21 cellular contexts compared by ENCODE assay signal in genomic region chr2:61962095-61962984, GRCh38. TPM values are rescaled to one million over a fixed set of nuclear protein-coding genes. Genes with fewer than 3 reads are reported as not detected.
A peak's percentile ranks its signal among the peaks of the same experiment; 100 is the strongest.
DNase-seq lines count a peak whose midpoint lies in the region; ATAC-seq, FAIRE-seq and TF ChIP-seq lines count a peak whose summit lies in the region.
"Had no signal": no experiment of that assay in that cellular context is flagged by ENCODE, and none has a peak within 500 bp of the region (broad histone marks: within the 10 kb centered on the region; RNA-seq: fewer than 3 reads in every experiment).

No MANE protein-coding gene starts in this region.

- DNase-seq in left ventricle myocardium superior: no peak
- DNase-seq in cardiac septum (ENCODE audit: low spot score): no peak
- peak; percentile 63 for DNase-seq in colonic mucosa
- DNase-seq in urothelium cell line (ENCODE audit: low spot score): no peak
- DNase-seq in NCI-H1436 (lab: John Stamatoyannopoulos, UW): no peak
- DNase-seq in cortex of kidney (lab: John Stamatoyannopoulos, UW): no peak
- DNase-seq: activated CD8-positive, alpha-beta memory T cell treated with anti-CD3 and anti-CD28 coated beads, Interleukin-2, amount 50 U/mL, for 48 hours; activated naive CD8-positive, alpha-beta T cell treated with anti-CD3 and anti-CD28 coated beads, Interleukin-2, amount 50 U/mL, for 24 hours; brain microvascular endothelial cell; MV-4-11; NCI-H1694 treated with DMSO at 0.1 percent for 48 hours; NCI-H748 treated with DMSO at 0.1 percent for 48 hours; occipital lobe; retina; SIG-M5; stimulated activated CD8-positive, alpha-beta memory T cell treated with anti-CD3 and anti-CD28 coated beads, Interleukin-4, amount 100 ng/mL, for 48 hours had no signal

- H3K27ac ChIP-seq in colonic mucosa: peak overlapping the region; percentile 77
- H3K27ac ChIP-seq in mucosa of rectum (ENCODE audit: low read depth in 2 of 2, low read length in 2 of 2): peak overlapping the region; percentile 53 to 65
- H3K27ac ChIP-seq: A549, BLaER1, brain microvascular endothelial cell, KMS-11 had no signal

- no peak for TF ChIP-seq CTCF in colonic mucosa (IDR thresholded peaks at IDR 0.05)

- H3K4me3 ChIP-seq in colonic mucosa: no peak overlapping the region
- H3K4me3 ChIP-seq in mucosa of rectum (ENCODE audit: low read length in 2 of 2): peak overlapping the region; percentile 13 to 23
- H3K4me3 ChIP-seq: A549, BLaER1 had no signal

- peak; percentile 20 for ATAC-seq in left ventricle myocardium superior
- ATAC-seq in HG02938 (IDR thresholded peaks at IDR 0.05; ENCODE audit: unreplicated experiment): no peak
- ATAC-seq: A549; activated naive CD8-positive, alpha-beta T cell treated with anti-CD3 and anti-CD28 coated beads, Interleukin-2, amount 50 U/mL, for 24 hours had no signal

- H3K4me1 ChIP-seq in colonic mucosa (peaks cover 3% of the 10 kb centered on the region), mucosa of rectum (ENCODE audit: control insufficient read depth in 2 of 2, insufficient read depth in 2 of 2, low read length in 2 of 2) (peaks cover 6 to 18% of the 10 kb centered on the region in 2 donors)

- intact Hi-C loops in left ventricle myocardium superior (cut with micrococcal nuclease) (no loop called here), cardiac septum (cut with DNase I) (no loop called here), colonic mucosa (cut with DNase I) (no loop called here)

- H3K36me3 ChIP-seq in colonic mucosa (no peaks in the 10 kb centered on the region), mucosa of rectum (ENCODE audit: control insufficient read depth in 2 of 2, insufficient read depth in 2 of 2, low read length in 2 of 2) (no peaks in the 10 kb centered on the region)
- H3K36me3 ChIP-seq: BLaER1, brain microvascular endothelial cell had no signal

- H3K9ac ChIP-seq in colonic mucosa (ENCODE audit: low read depth in 2 of 2, low read length in 2 of 2): peak overlapping the region in 1 of 2 donors; percentile 46
- no peak overlapping the region for H3K9ac ChIP-seq in mucosa of rectum (ENCODE audit: low read depth in 1 of 2, low read length in 2 of 2)
- H3K9ac ChIP-seq: BLaER1, KMS-11 had no signal

- peak; percentile 35 for FAIRE-seq in urothelium cell line (lab: Jason Lieb, UNC)
- FAIRE-seq: A549 had no signal

- H3K27me3 ChIP-seq in colonic mucosa: no peaks in the 10 kb centered on the region
- no peaks in the 10 kb centered on the region for H3K27me3 ChIP-seq in mucosa of rectum (ENCODE audit: control insufficient read depth in 2 of 2, insufficient read depth in 2 of 2, low read length in 2 of 2)
- H3K27me3 ChIP-seq: BLaER1, brain microvascular endothelial cell had no signal

- H3K9me3 ChIP-seq in colonic mucosa (no peaks in the 10 kb centered on the region), mucosa of rectum (ENCODE audit: control insufficient read depth in 2 of 2, low read length in 2 of 2) (no peaks in the 10 kb centered on the region)
- H3K9me3 ChIP-seq: A549 had no signal

RNA-seq across cellular contexts. Expression of gene COMMD1, which starts 56.9 kb away (rescaled TPM):
- total RNA-seq in left ventricle myocardium superior (57.3 TPM), cardiac septum (56.0 TPM), colonic mucosa (10 to 100 TPM; 22.2 to 24.4 TPM)
